In the genomic region with DNA sequence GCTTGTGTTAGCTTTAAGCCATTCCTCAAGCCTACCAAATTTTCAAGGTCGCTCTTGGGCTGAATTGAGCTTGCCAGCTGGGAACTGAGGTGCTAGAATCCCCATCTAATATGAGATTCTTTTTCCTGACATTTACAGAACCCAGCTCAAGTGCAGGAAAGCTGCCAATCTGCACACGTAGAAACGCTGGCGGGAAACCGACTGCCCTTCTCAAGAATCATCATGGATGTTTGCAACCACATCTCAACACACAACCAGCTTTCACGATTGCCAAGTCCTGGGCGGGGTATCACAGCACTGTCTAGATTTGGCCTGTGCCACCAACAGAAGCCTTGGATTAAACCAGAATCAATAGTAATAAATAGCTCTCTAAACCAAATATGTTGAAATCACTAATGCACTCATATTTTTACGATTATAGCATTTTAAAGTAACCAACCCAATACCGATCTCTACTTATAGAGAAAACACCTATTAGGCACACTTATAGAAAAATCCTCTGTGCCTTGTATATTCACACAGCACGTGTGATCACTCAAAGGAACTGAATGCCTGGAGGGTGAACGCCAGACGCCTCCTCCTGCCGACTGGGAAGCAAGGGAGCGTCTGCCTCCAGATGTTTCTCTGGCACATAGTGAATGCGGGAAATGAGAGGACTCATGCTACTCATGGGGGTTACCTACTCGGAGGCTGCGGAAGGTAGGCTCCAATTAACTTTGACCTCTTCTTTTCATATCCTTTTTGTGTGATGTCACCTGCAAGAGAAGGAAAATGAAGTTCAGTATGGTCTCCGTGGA, we compare ENCODE assay signal across 7 cellular contexts.
A peak's percentile ranks its signal among the peaks of the same experiment; 100 is the strongest.
DNase-seq lines count a peak whose midpoint lies in the region; TF ChIP-seq lines count a peak whose summit lies in the region.

No MANE protein-coding gene starts in this region.

- peaks cover 8 to 33% (median 20%) of the 10 kb centered on the region in 3 donors for H3K4me1 Mint-ChIP-seq in CD8-positive, alpha-beta memory T cell

- no peak for TF ChIP-seq CTCF in osteoblast (IDR thresholded peaks at IDR 0.05; ENCODE audit: extremely low read depth, low read depth, low read length)

- H3K27ac Mint-ChIP-seq in CD8-positive, alpha-beta memory T cell: peak overlapping the region in 7 of 8 donors; percentile 10 to 95 (median 63)

- POLR2A ChIA-PET in CD8-positive, alpha-beta memory T cell (lab: Charles Lee): interaction anchor here (0.6 kb wide), 1 partner anchor 36 kb away, joined by 3 read pairs; no protein-coding TSS in a partner anchor

- H3K4me2 ChIP-seq in osteoblast (ENCODE audit: insufficient read depth, low read length): peak overlapping the region; percentile 83

- H4K20me1 ChIP-seq in osteoblast (ENCODE audit: insufficient read depth, low read length): peaks cover 25% of the 10 kb centered on the region

- no peak overlapping the region for H2AFZ ChIP-seq in osteoblast (ENCODE audit: low read length)

- no peak overlapping the region for H3K27ac ChIP-seq in CD8-positive, alpha-beta memory T cell (ENCODE audit: low read depth, low read length)
- peak overlapping the region; percentile 76 for H3K27ac ChIP-seq in effector memory CD4-positive, alpha-beta T cell (ENCODE audit: insufficient read depth, low read length, poor library complexity, severe bottlenecking)
- peak overlapping the region; percentile 91 for H3K27ac ChIP-seq in osteoblast (ENCODE audit: low read depth, low read length)

- peaks cover 79% of the 10 kb centered on the region for H3K79me2 ChIP-seq in osteoblast (ENCODE audit: insufficient read depth, low read length)

- H3K27me3 Mint-ChIP-seq in CD8-positive, alpha-beta memory T cell: peaks cover 5 to 17% of the 10 kb centered on the region in 2 donors

- CTCF ChIA-PET in CD8-positive, alpha-beta memory T cell (lab: Charles Lee): interaction anchor here (1.4 to 1.5 kb wide), 2 partner anchors 10 to 49 kb away, joined by 3 read pairs; no protein-coding TSS in a partner anchor

- H3K4me3 Mint-ChIP-seq in CD8-positive, alpha-beta memory T cell: peak overlapping the region in 6 of 7 donors; percentile 79 to 89 (median 86)

- no peak for DNase-seq in CD8-positive, alpha-beta memory T cell
- DNase-seq in NCI-H2029 (lab: John Stamatoyannopoulos, UW): peak; percentile 51
- DNase-seq in effector memory CD4-positive, alpha-beta T cell: no peak
- DNase-seq in osteoblast (ENCODE audit: insufficient read length, low spot score, missing footprints): no peak
- no peak for DNase-seq in HPDE6-E6E7 (ENCODE audit: extremely low spot score)
- DNase-seq in globus pallidus (ENCODE audit: low spot score): no peak
- no peak for DNase-seq in DMS 273 treated with DMSO at 0.1 percent for 48 hours (lab: John Stamatoyannopoulos, UW)

- peak overlapping the region; percentile 34 for H3K4me3 ChIP-seq in CD8-positive, alpha-beta memory T cell (ENCODE audit: low read length)
- no peak overlapping the region for H3K4me3 ChIP-seq in effector memory CD4-positive, alpha-beta T cell (ENCODE audit: insufficient read depth, low read depth, low read length, poor library complexity, severe bottlenecking)
- H3K4me3 ChIP-seq in osteoblast (ENCODE audit: insufficient read depth, low read length): no peak overlapping the region

- no peaks in the 10 kb centered on the region for H3K27me3 ChIP-seq in CD8-positive, alpha-beta memory T cell (ENCODE audit: insufficient read depth, low read length, poor library complexity, severe bottlenecking)
- H3K27me3 ChIP-seq in effector memory CD4-positive, alpha-beta T cell (replicated peaks; ENCODE audit: control insufficient read depth, insufficient read depth, low read length, poor library complexity, severe bottlenecking): no peaks in the 10 kb centered on the region
- no peaks in the 10 kb centered on the region for H3K27me3 ChIP-seq in osteoblast (ENCODE audit: insufficient read depth, low read length)

- no peaks in the 10 kb centered on the region for H3K36me3 ChIP-seq in CD8-positive, alpha-beta memory T cell (ENCODE audit: insufficient read depth, low read length)
- H3K36me3 ChIP-seq in effector memory CD4-positive, alpha-beta T cell (ENCODE audit: control insufficient read depth, insufficient read depth, low read length): no peaks in the 10 kb centered on the region
- peaks cover 18% of the 10 kb centered on the region for H3K36me3 ChIP-seq in osteoblast (ENCODE audit: insufficient read depth, low read length)

- H3K36me3 Mint-ChIP-seq in CD8-positive, alpha-beta memory T cell: peaks cover 0 to 2% (median 0%) of the 10 kb centered on the region in 3 donors

- H3K4me1 ChIP-seq in CD8-positive, alpha-beta memory T cell (ENCODE audit: insufficient read depth, low read length): peaks cover 9% of the 10 kb centered on the region
- no peaks in the 10 kb centered on the region for H3K4me1 ChIP-seq in effector memory CD4-positive, alpha-beta T cell (ENCODE audit: control insufficient read depth, insufficient read depth, low read length, poor library complexity, severe bottlenecking)
- H3K4me1 ChIP-seq in osteoblast (ENCODE audit: insufficient read depth, low read length): peaks cover 21% of the 10 kb centered on the region

- H3K9me3 ChIP-seq in CD8-positive, alpha-beta memory T cell (ENCODE audit: low read length): no peaks in the 10 kb centered on the region
- H3K9me3 ChIP-seq in effector memory CD4-positive, alpha-beta T cell (ENCODE audit: control insufficient read depth, low read length): no peaks in the 10 kb centered on the region
- no peaks in the 10 kb centered on the region for H3K9me3 ChIP-seq in osteoblast (ENCODE audit: low read depth, low read length)

- H3K9me3 Mint-ChIP-seq in CD8-positive, alpha-beta memory T cell: no peaks in the 10 kb centered on the region
